Comparison of ENCODE assay signal across 1 cellular context in the genomic region with DNA sequence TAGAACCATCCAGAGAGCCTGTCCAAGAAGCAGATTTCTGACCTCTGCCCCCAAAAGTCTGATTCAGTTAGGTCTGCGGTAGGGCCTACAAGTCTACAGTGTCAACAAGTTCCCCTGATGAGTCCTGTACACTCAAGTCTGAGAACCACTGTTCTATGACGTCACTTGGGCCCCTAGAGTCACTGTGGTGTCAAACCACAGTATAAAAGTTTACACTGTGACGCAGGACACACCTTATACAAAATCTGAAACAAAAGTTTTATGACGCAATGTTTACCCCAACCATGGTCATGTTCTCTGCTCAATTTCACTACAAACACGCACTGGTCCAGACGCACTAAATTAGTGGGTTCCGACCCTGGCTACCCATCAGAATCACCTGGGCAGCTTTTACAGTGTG.
TF ChIP-seq lines count a peak whose summit lies in the region.

No MANE protein-coding gene starts in this region.

TF ChIP-seq in HepG2, 621 proteins besides CTCF, POLR2A, EP300 and RAD21 (continued from another document and continues in another):
- TF ChIP-seq, protein P1, sequence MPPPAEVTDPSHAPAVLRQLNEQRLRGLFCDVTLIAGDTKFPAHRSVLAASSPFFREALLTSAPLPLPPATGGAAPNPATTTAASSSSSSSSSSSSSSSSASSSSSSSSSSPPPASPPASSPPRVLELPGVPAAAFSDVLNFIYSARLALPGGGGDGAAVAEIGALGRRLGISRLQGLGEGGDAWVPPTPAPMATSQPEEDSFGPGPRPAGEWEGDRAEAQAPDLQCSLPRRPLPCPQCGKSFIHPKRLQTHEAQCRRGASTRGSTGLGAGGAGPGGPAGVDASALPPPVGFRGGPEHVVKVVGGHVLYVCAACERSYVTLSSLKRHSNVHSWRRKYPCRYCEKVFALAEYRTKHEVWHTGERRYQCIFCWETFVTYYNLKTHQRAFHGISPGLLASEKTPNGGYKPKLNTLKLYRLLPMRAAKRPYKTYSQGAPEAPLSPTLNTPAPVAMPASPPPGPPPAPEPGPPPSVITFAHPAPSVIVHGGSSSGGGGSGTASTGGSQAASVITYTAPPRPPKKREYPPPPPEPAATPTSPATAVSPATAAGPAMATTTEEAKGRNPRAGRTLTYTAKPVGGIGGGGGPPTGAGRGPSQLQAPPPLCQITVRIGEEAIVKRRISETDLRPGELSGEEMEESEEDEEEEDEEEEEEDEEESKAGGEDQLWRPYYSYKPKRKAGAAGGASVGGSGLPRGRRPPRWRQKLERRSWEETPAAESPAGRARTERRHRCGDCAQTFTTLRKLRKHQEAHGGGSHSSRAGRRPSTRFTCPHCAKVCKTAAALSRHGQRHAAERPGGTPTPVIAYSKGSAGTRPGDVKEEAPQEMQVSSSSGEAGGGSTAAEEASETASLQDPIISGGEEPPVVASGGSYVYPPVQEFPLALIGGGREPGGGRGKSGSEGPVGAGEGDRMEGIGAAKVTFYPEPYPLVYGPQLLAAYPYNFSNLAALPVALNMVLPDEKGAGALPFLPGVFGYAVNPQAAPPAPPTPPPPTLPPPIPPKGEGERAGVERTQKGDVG (CRISPR knock-in tag; IDR thresholded peaks at IDR 0.05; ENCODE audit: borderline replicate concordance), result no peak
- TF ChIP-seq, protein P2, sequence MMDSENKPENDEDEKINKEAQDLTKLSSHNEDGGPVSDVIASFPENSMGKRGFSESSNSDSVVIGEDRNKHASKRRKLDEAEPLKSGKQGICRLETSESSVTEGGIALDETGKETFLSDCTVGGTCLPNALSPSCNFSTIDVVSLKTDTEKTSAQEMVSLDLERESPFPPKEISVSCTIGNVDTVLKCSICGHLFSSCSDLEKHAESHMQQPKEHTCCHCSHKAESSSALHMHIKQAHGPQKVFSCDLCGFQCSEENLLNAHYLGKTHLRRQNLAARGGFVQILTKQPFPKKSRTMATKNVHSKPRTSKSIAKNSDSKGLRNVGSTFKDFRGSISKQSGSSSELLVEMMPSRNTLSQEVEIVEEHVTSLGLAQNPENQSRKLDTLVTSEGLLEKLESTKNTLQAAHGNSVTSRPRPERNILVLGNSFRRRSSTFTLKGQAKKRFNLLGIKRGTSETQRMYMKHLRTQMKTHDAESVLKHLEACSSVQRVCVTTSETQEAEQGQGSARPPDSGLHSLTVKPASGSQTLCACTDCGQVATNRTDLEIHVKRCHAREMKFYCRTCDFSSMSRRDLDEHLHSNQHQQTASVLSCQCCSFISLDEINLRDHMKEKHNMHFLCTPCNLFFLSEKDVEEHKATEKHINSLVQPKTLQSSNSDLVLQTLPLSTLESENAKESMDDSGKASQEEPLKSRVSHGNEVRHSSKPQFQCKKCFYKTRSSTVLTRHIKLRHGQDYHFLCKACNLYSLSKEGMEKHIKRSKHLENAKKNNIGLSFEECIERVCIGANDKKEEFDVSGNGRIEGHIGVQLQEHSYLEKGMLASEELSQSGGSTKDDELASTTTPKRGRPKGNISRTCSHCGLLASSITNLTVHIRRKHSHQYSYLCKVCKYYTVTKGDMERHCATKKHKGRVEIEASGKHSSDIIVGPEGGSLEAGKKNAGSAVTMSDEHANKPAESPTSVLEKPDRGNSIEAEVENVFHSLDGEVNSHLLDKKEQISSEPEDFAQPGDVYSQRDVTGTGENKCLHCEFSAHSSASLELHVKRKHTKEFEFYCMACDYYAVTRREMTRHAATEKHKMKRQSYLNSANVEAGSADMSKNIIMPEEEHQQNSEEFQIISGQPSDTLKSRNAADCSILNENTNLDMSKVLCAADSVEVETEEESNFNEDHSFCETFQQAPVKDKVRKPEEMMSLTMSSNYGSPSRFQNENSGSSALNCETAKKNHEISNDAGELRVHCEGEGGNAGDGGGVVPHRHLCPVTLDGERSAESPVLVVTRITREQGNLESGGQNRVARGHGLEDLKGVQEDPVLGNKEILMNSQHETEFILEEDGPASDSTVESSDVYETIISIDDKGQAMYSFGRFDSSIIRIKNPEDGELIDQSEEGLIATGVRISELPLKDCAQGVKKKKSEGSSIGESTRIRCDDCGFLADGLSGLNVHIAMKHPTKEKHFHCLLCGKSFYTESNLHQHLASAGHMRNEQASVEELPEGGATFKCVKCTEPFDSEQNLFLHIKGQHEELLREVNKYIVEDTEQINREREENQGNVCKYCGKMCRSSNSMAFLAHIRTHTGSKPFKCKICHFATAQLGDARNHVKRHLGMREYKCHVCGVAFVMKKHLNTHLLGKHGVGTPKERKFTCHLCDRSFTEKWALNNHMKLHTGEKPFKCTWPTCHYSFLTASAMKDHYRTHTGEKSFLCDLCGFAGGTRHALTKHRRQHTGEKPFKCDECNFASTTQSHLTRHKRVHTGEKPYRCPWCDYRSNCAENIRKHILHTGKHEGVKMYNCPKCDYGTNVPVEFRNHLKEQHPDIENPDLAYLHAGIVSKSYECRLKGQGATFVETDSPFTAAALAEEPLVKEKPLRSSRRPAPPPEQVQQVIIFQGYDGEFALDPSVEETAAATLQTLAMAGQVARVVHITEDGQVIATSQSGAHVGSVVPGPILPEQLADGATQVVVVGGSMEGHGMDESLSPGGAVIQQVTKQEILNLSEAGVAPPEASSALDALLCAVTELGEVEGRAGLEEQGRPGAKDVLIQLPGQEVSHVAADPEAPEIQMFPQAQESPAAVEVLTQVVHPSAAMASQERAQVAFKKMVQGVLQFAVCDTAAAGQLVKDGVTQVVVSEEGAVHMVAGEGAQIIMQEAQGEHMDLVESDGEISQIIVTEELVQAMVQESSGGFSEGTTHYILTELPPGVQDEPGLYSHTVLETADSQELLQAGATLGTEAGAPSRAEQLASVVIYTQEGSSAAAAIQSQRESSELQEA (CRISPR knock-in tag; IDR thresholded peaks at IDR 0.05; ENCODE audit: not compliant biosample characterization), result no peak
- TF ChIP-seq, protein P3, sequence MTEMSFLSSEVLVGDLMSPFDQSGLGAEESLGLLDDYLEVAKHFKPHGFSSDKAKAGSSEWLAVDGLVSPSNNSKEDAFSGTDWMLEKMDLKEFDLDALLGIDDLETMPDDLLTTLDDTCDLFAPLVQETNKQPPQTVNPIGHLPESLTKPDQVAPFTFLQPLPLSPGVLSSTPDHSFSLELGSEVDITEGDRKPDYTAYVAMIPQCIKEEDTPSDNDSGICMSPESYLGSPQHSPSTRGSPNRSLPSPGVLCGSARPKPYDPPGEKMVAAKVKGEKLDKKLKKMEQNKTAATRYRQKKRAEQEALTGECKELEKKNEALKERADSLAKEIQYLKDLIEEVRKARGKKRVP (CRISPR knock-in tag; IDR thresholded peaks at IDR 0.05), result 0 out of 4 replicates have a peak, but pooled peaks of 1 of the 2 experiments have one; percentile 24
- TF ChIP-seq, protein P4, sequence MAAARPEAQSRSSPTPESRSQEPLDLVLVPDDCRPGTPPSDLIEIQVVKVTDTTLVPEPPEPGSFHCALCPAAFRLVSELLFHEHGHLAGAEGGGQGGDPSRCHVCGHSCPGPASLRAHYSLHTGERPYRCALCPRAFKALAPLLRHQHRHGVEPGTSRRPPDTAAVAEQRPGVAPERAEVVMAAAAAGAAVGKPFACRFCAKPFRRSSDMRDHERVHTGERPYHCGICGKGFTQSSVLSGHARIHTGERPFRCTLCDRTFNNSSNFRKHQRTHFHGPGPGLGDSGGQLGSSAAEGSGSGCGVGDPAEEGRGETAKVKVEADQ (CRISPR knock-in tag; IDR thresholded peaks at IDR 0.05; ENCODE audit: borderline replicate concordance), result no peak
- peak; percentile 70 for TF ChIP-seq CREM (IDR thresholded peaks at IDR 0.05)
- no peak for TF ChIP-seq CREM (CRISPR knock-in tag; IDR thresholded peaks at IDR 0.05)
- TF ChIP-seq ZNF713 (CRISPR knock-in tag; IDR thresholded peaks at IDR 0.05), result no peak
- no peak for TF ChIP-seq JUND (CRISPR knock-in tag; IDR thresholded peaks at IDR 0.05)
- no peak for TF ChIP-seq TBX2 (CRISPR knock-in tag; IDR thresholded peaks at IDR 0.05; ENCODE audit: borderline replicate concordance)
- no peak for TF ChIP-seq ZNF616 (CRISPR knock-in tag; IDR thresholded peaks at IDR 0.05; ENCODE audit: low read depth)
- peak; percentile 33 for TF ChIP-seq FOXA3 (CRISPR knock-in tag; IDR thresholded peaks at IDR 0.05)
- TF ChIP-seq, protein P5, sequence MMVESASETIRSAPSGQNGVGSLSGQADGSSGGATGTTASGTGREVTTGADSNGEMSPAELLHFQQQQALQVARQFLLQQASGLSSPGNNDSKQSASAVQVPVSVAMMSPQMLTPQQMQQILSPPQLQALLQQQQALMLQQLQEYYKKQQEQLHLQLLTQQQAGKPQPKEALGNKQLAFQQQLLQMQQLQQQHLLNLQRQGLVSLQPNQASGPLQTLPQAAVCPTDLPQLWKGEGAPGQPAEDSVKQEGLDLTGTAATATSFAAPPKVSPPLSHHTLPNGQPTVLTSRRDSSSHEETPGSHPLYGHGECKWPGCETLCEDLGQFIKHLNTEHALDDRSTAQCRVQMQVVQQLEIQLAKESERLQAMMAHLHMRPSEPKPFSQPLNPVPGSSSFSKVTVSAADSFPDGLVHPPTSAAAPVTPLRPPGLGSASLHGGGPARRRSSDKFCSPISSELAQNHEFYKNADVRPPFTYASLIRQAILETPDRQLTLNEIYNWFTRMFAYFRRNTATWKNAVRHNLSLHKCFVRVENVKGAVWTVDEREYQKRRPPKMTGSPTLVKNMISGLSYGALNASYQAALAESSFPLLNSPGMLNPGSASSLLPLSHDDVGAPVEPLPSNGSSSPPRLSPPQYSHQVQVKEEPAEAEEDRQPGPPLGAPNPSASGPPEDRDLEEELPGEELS (CRISPR knock-in tag; IDR thresholded peaks at IDR 0.05), result peak; percentile 25; the same call in 1 of the 2 replicates
- peak; percentile 59 for TF ChIP-seq HOXA3 (CRISPR knock-in tag; IDR thresholded peaks at IDR 0.05)
- no peak for TF ChIP-seq ZFP37 (CRISPR knock-in tag; IDR thresholded peaks at IDR 0.05; ENCODE audit: borderline replicate concordance)
- TF ChIP-seq PTBP1 (IDR thresholded peaks at IDR 0.05; ENCODE audit: low read depth, low read length, poor library complexity, severe bottlenecking), result no peak
- TF ChIP-seq SSRP1 (CRISPR knock-in tag; IDR thresholded peaks at IDR 0.05), result no peak
- peak; percentile 8; the same call in 1 of the 2 replicates for TF ChIP-seq ZNF12 (CRISPR knock-in tag; IDR thresholded peaks at IDR 0.05)
- TF ChIP-seq ZFP62 (CRISPR knock-in tag; IDR thresholded peaks at IDR 0.05), result no peak
- TF ChIP-seq GFI1 (CRISPR knock-in tag; IDR thresholded peaks at IDR 0.05; ENCODE audit: borderline replicate concordance), result peak; percentile 13; the same call in 1 of the 2 replicates
- no peak for TF ChIP-seq MED8 (CRISPR knock-in tag; IDR thresholded peaks at IDR 0.05; ENCODE audit: insufficient replicate concordance)
- no peak for TF ChIP-seq ARID2 (CRISPR knock-in tag; IDR thresholded peaks at IDR 0.05; ENCODE audit: borderline replicate concordance)
- no peak for TF ChIP-seq DNMT3B (CRISPR knock-in tag; conservative IDR thresholded peaks at IDR 0.05)
- 0 out of 2 replicates have a peak, but pooled peaks have one; percentile 1 for TF ChIP-seq YEATS4 (CRISPR knock-in tag; IDR thresholded peaks at IDR 0.05; ENCODE audit: borderline replicate concordance)
- peak; percentile 96 for TF ChIP-seq ATF7 (IDR thresholded peaks at IDR 0.05)
- no peak for TF ChIP-seq ATF7 (CRISPR knock-in tag; IDR thresholded peaks at IDR 0.05)
- TF ChIP-seq FOSL1 (CRISPR knock-in tag; IDR thresholded peaks at IDR 0.05; ENCODE audit: borderline replicate concordance), result no peak
- TF ChIP-seq, protein P6, sequence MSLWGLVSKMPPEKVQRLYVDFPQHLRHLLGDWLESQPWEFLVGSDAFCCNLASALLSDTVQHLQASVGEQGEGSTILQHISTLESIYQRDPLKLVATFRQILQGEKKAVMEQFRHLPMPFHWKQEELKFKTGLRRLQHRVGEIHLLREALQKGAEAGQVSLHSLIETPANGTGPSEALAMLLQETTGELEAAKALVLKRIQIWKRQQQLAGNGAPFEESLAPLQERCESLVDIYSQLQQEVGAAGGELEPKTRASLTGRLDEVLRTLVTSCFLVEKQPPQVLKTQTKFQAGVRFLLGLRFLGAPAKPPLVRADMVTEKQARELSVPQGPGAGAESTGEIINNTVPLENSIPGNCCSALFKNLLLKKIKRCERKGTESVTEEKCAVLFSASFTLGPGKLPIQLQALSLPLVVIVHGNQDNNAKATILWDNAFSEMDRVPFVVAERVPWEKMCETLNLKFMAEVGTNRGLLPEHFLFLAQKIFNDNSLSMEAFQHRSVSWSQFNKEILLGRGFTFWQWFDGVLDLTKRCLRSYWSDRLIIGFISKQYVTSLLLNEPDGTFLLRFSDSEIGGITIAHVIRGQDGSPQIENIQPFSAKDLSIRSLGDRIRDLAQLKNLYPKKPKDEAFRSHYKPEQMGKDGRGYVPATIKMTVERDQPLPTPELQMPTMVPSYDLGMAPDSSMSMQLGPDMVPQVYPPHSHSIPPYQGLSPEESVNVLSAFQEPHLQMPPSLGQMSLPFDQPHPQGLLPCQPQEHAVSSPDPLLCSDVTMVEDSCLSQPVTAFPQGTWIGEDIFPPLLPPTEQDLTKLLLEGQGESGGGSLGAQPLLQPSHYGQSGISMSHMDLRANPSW (CRISPR knock-in tag; IDR thresholded peaks at IDR 0.05; ENCODE audit: borderline replicate concordance), result no peak
- no peak for TF ChIP-seq ZNF674 (CRISPR knock-in tag; IDR thresholded peaks at IDR 0.05; ENCODE audit: low read depth)
- TF ChIP-seq ZNF563 (CRISPR knock-in tag; IDR thresholded peaks at IDR 0.05), result no peak
- no peak for TF ChIP-seq ZNF432 (CRISPR knock-in tag; IDR thresholded peaks at IDR 0.05; ENCODE audit: borderline replicate concordance)
- TF ChIP-seq ARNTL (CRISPR knock-in tag; IDR thresholded peaks at IDR 0.05), result no peak
- TF ChIP-seq ATF1 (CRISPR knock-in tag; IDR thresholded peaks at IDR 0.05), result 0 out of 2 replicates have a peak, but pooled peaks have one; percentile 35
- no peak for TF ChIP-seq ZSCAN25 (CRISPR knock-in tag; IDR thresholded peaks at IDR 0.05)
- TF ChIP-seq CENPT (CRISPR knock-in tag; IDR thresholded peaks at IDR 0.05; ENCODE audit: low read depth), result no peak
- no peak for TF ChIP-seq NFYC (CRISPR knock-in tag; IDR thresholded peaks at IDR 0.05)
- no peak for TF ChIP-seq SOX13 (IDR thresholded peaks at IDR 0.05)
- TF ChIP-seq SOX13 (CRISPR knock-in tag; conservative IDR thresholded peaks at IDR 0.05 in 1 of 2, IDR thresholded peaks at IDR 0.05 in 1 of 2), result peak in 1 of 2 experiments; percentile 45; a peak in 1 of 4 replicates
- TF ChIP-seq, protein P7, sequence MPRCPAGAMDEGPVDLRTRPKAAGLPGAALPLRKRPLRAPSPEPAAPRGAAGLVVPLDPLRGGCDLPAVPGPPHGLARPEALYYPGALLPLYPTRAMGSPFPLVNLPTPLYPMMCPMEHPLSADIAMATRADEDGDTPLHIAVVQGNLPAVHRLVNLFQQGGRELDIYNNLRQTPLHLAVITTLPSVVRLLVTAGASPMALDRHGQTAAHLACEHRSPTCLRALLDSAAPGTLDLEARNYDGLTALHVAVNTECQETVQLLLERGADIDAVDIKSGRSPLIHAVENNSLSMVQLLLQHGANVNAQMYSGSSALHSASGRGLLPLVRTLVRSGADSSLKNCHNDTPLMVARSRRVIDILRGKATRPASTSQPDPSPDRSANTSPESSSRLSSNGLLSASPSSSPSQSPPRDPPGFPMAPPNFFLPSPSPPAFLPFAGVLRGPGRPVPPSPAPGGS (CRISPR knock-in tag; IDR thresholded peaks at IDR 0.05), result no peak
- no peak for TF ChIP-seq ZNF564 (CRISPR knock-in tag; IDR thresholded peaks at IDR 0.05)
- TF ChIP-seq, protein P8, sequence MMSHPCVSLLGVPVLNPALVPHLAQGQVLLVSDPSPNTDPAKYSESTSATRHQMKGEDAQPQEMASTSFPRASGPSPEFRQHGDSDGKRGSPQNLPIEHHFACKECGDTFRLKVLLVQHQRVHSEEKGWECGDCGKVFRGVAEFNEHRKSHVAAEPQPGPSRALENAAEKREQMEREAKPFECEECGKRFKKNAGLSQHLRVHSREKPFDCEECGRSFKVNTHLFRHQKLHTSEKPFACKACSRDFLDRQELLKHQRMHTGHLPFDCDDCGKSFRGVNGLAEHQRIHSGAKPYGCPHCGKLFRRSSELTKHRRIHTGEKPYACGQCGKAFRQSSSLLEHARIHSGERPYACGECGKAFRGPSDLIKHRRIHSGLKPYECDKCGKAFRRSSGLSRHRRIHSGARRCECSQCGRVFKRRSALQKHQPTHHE (CRISPR knock-in tag; IDR thresholded peaks at IDR 0.05; ENCODE audit: borderline replicate concordance), result no peak
- TF ChIP-seq ARHGAP35 (CRISPR knock-in tag; IDR thresholded peaks at IDR 0.05; ENCODE audit: borderline replicate concordance), result no peak
- TF ChIP-seq KDM3A (CRISPR knock-in tag; IDR thresholded peaks at IDR 0.05; ENCODE audit: low read depth), result no peak
